In genomic region chr3:172476339-172476738, GRCh38 we compare ENCODE assay signal across 9 cellular contexts. TPM values are rescaled to one million over a fixed set of nuclear protein-coding genes. Genes with fewer than 3 reads are reported as not detected.
DNase-seq lines count a peak whose midpoint lies in the region; ATAC-seq and TF ChIP-seq lines count a peak whose summit lies in the region.
"Had no signal": no experiment of that assay in that cellular context is flagged by ENCODE, and none has a peak within 500 bp of the region (broad histone marks: within the 10 kb centered on the region; RNA-seq: fewer than 3 reads in every experiment).

No MANE protein-coding gene starts in this region.

- peak overlapping the region; percentile 89 for H3K4me2 ChIP-seq in smooth muscle cell

- H3K4me3 ChIP-seq in RWPE2 (ENCODE audit: severe bottlenecking) (peak overlapping the region; percentile 33), smooth muscle cell (peak overlapping the region; percentile 71)

- no peak for DNase-seq in activated CD4-positive, alpha-beta T cell treated with anti-CD3 and anti-CD28 coated beads, Interleukin-2, amount 10 ng/mL, durations not matched to agents 7 days and 5 days
- DNase-seq in activated CD4-positive, alpha-beta T cell treated with anti-CD3 and anti-CD28 coated beads for 1 hour, result no peak
- DNase-seq in RWPE2 (ENCODE audit: low spot score) (no peak), smooth muscle cell (lab: John Stamatoyannopoulos, UW; ENCODE audit: unreplicated experiment) (no peak), NCI-H2029 treated with DMSO at 0.1 percent for 48 hours (lab: John Stamatoyannopoulos, UW) (no peak), glutamatergic neuron (no peak)

- no peak overlapping the region for H3K27ac Mint-ChIP-seq in activated CD4-positive, alpha-beta T cell treated with anti-CD3 and anti-CD28 coated beads, Interleukin-2, amount 10 ng/mL, durations not matched to agents 7 days and 5 days
- no peak overlapping the region for H3K27ac Mint-ChIP-seq in glutamatergic neuron (ENCODE audit: unreplicated experiment)

- H3K27me3 ChIP-seq in RWPE2 (ENCODE audit: insufficient read depth, poor library complexity, severe bottlenecking), result no peaks in the 10 kb centered on the region
- H3K27me3 ChIP-seq in smooth muscle cell (ENCODE audit: low read depth), result peaks cover 6% of the 10 kb centered on the region
- H3K27me3 ChIP-seq: BLaER1 treated with 17β-estradiol and CSF1 and Interleukin-3, amounts not matched to agents 10 nM and 100 nM had no signal

- no peaks in the 10 kb centered on the region for H3K36me3 Mint-ChIP-seq in activated CD4-positive, alpha-beta T cell treated with anti-CD3 and anti-CD28 coated beads, Interleukin-2, amount 10 ng/mL, durations not matched to agents 7 days and 5 days (ENCODE audit: low read depth)
- H3K36me3 Mint-ChIP-seq in glutamatergic neuron (ENCODE audit: unreplicated experiment), result no peaks in the 10 kb centered on the region

- WGBS in smooth muscle cell (ENCODE audit: low lambda C conversion rate), result 88% methylated on average over 5 of the region's 5 CpGs

- H3K27me3 Mint-ChIP-seq in activated CD4-positive, alpha-beta T cell treated with anti-CD3 and anti-CD28 coated beads, Interleukin-2, amount 10 ng/mL, durations not matched to agents 7 days and 5 days, result peaks cover 17% of the 10 kb centered on the region
- peaks cover 2% of the 10 kb centered on the region for H3K27me3 Mint-ChIP-seq in glutamatergic neuron (ENCODE audit: unreplicated experiment)

- CTCF ChIA-PET in activated CD4-positive, alpha-beta T cell treated with anti-CD3 and anti-CD28 coated beads, Interleukin-2, amount 10 ng/mL, durations not matched to agents 7 days and 5 days (lab: Charles Lee), result interaction anchor here (0.6 to 3.0 kb wide), 7 partner anchors 9 to 140 kb away, joined by 3 to 13 read pairs (median 4); no protein-coding TSS in a partner anchor

- no peaks in the 10 kb centered on the region for H3K9me3 Mint-ChIP-seq in activated CD4-positive, alpha-beta T cell treated with anti-CD3 and anti-CD28 coated beads, Interleukin-2, amount 10 ng/mL, durations not matched to agents 7 days and 5 days
- peaks cover 1% of the 10 kb centered on the region for H3K9me3 Mint-ChIP-seq in glutamatergic neuron (ENCODE audit: unreplicated experiment)

- H3K36me3 ChIP-seq in RWPE2 (ENCODE audit: low read depth) (no peaks in the 10 kb centered on the region), smooth muscle cell (ENCODE audit: low read depth) (no peaks in the 10 kb centered on the region)
- H3K36me3 ChIP-seq: BLaER1 treated with 17β-estradiol and CSF1 and Interleukin-3, amounts not matched to agents 10 nM and 100 nM had no signal

- peak overlapping the region; percentile 5 for H3K4me3 Mint-ChIP-seq in activated CD4-positive, alpha-beta T cell treated with anti-CD3 and anti-CD28 coated beads, Interleukin-2, amount 10 ng/mL, durations not matched to agents 7 days and 5 days
- no peak overlapping the region for H3K4me3 Mint-ChIP-seq in glutamatergic neuron (ENCODE audit: unreplicated experiment)

- no peak overlapping the region for H3K9ac ChIP-seq in smooth muscle cell (ENCODE audit: low read depth)

- H3K9me3 ChIP-seq in RWPE2 (ENCODE audit: severe bottlenecking) (no peaks in the 10 kb centered on the region), smooth muscle cell (replicated peaks; ENCODE audit: low read depth) (no peaks in the 10 kb centered on the region)

- H3K4me1 Mint-ChIP-seq in activated CD4-positive, alpha-beta T cell treated with anti-CD3 and anti-CD28 coated beads, Interleukin-2, amount 10 ng/mL, durations not matched to agents 7 days and 5 days, result peaks cover 21% of the 10 kb centered on the region
- no peaks in the 10 kb centered on the region for H3K4me1 Mint-ChIP-seq in glutamatergic neuron (ENCODE audit: low read depth, unreplicated experiment)

- peak overlapping the region; percentile 96 for H2AFZ ChIP-seq in smooth muscle cell (ENCODE audit: low read depth)

- no peak for TF ChIP-seq CTCF in RWPE2 (IDR thresholded peaks at IDR 0.05; ENCODE audit: poor library complexity, severe bottlenecking)
- TF ChIP-seq CTCF in smooth muscle cell (IDR thresholded peaks at IDR 0.05; ENCODE audit: borderline replicate concordance, insufficient read depth, poor library complexity, severe bottlenecking), result no peak
- no peak for TF ChIP-seq CTCF in glutamatergic neuron (IDR thresholded peaks at IDR 0.05; ENCODE audit: partially characterized antibody, unreplicated experiment)

- no peaks in the 10 kb centered on the region for H3K79me2 ChIP-seq in smooth muscle cell (ENCODE audit: low read depth)

- H3K4me1 ChIP-seq in RWPE2 (ENCODE audit: insufficient read depth, poor library complexity, severe bottlenecking), result no peaks in the 10 kb centered on the region
- peaks cover 5% of the 10 kb centered on the region for H3K4me1 ChIP-seq in smooth muscle cell (ENCODE audit: low read depth)

- ATAC-seq in RWPE2 (ENCODE audit: low read depth) (no peak), esophagus mucosa (peak; percentile 31), GM18502 (IDR thresholded peaks at IDR 0.05; ENCODE audit: poor library complexity, unreplicated experiment) (no peak)

- POLR2A ChIA-PET in activated CD4-positive, alpha-beta T cell treated with anti-CD3 and anti-CD28 coated beads, Interleukin-2, amount 10 ng/mL, durations not matched to agents 7 days and 5 days (lab: Charles Lee), result no interaction called here

- H3K27ac ChIP-seq in RWPE2 (ENCODE audit: poor library complexity, severe bottlenecking) (peak overlapping the region; percentile 34), smooth muscle cell (ENCODE audit: low read depth) (no peak overlapping the region)
- H3K27ac ChIP-seq: BLaER1 treated with 17β-estradiol and CSF1 and Interleukin-3, amounts not matched to agents 10 nM and 100 nM had no signal

- no peaks in the 10 kb centered on the region for H3F3A ChIP-seq in smooth muscle cell (ENCODE audit: low read depth)

- no peaks in the 10 kb centered on the region for H4K20me1 ChIP-seq in smooth muscle cell (ENCODE audit: low read depth)
- H4K20me1 ChIP-seq: BLaER1 treated with 17β-estradiol and CSF1 and Interleukin-3, amounts not matched to agents 10 nM and 100 nM had no signal

RNA-seq across cellular contexts. Expression of gene GHSR, which starts 28.1 kb away (rescaled TPM):
- total RNA-seq in activated CD4-positive, alpha-beta T cell treated with anti-CD3 and anti-CD28 coated beads, Interleukin-2, amount 10 ng/mL, durations not matched to agents 7 days and 5 days, result not detected
- total RNA-seq in esophagus mucosa (not detected), smooth muscle cell (not detected in 2 replicates), glutamatergic neuron (ENCODE audit: unreplicated experiment) (not detected)
- polyA plus RNA-seq in smooth muscle cell, result not detected in 2 replicates

RNA-seq across cellular contexts. Expression of gene TNFSF10, which starts 46.9 kb away (rescaled TPM):
- total RNA-seq in activated CD4-positive, alpha-beta T cell treated with anti-CD3 and anti-CD28 coated beads, Interleukin-2, amount 10 ng/mL, durations not matched to agents 7 days and 5 days, result 10 to 100 TPM; 83.8 to 97.9 TPM
- total RNA-seq in esophagus mucosa, result 40.2 TPM
- 18.3 and 37.1 TPM in 2 replicates for total RNA-seq in smooth muscle cell
- 16.4 and 22.4 TPM in 2 replicates for polyA plus RNA-seq in smooth muscle cell
- total RNA-seq in glutamatergic neuron (ENCODE audit: unreplicated experiment), result not detected

Comparison
In these comparisons a context has a peak if more than half of its experiments do, and no peak if none do; other contexts are left out.
1. RNA of gene TNFSF10, which starts 46.9 kb away (total RNA-seq): 83.8 to 97.9 TPM in activated CD4-positive, alpha-beta T cell treated with anti-CD3 and anti-CD28 coated beads, Interleukin-2, amount 10 ng/mL, durations not matched to agents 7 days and 5 days, 40.2 TPM in esophagus mucosa (single experiment) and 18.3 to 37.1 TPM in smooth muscle cell; not detected in glutamatergic neuron (single experiment); every median in the first group is over 10 times any median in the second.